ENCODE assay signal across 9 cellular contexts in genomic region chr1:197774691-197775281, GRCh38. TPM values are rescaled to one million over a fixed set of nuclear protein-coding genes. Genes with fewer than 3 reads are reported as not detected.
DNase-seq lines count a peak whose midpoint lies in the region; ATAC-seq, FAIRE-seq and TF ChIP-seq lines count a peak whose summit lies in the region.
"Had no signal": no experiment of that assay in that cellular context is flagged by ENCODE, and none has a peak within 500 bp of the region (broad histone marks: within the 10 kb centered on the region; RNA-seq: fewer than 3 reads in every experiment).

No MANE protein-coding gene starts in this region.

- intact Hi-C loops in CD14-positive monocyte (cut with micrococcal nuclease): loop anchor here (5.0 kb wide), 1 partner anchor 63 kb away; no protein-coding TSS in a partner anchor
- intact Hi-C loops in K562 (cut with micrococcal nuclease): loop anchor here (2.0 to 10.0 kb wide), 3 partner anchors 94 to 220 kb away; no protein-coding TSS in a partner anchor

- no peak for TF ChIP-seq POLR2A in K562 (conservative IDR thresholded peaks at IDR 0.05)

- peak overlapping the region; percentile 83 for H3K27ac ChIP-seq in K562 (ENCODE audit: extremely low read depth, low read depth, low read length)
- H3K27ac ChIP-seq in iPS-20b (ENCODE audit: low read length): no peak overlapping the region

- in situ Hi-C loops in K562 (cut with MboI): no loop called here

- H3K4me3 ChIP-seq in K562 (peak overlapping the region; percentile 71), iPS-20b (ENCODE audit: low read length) (peak overlapping the region; percentile 80)

- no peaks in the 10 kb centered on the region for H3K9me3 Mint-ChIP-seq in CD14-positive monocyte

- no peaks in the 10 kb centered on the region for H4K20me1 ChIP-seq in K562 (replicated peaks; ENCODE audit: control insufficient read depth, insufficient read depth, low read length)

- ATAC-seq in GM19351 (IDR thresholded peaks at IDR 0.05; ENCODE audit: unreplicated experiment) (peak; percentile 26), HG03439 (IDR thresholded peaks at IDR 0.05; ENCODE audit: unreplicated experiment) (peak; percentile 31), K562 (peak; percentile 72)

- H3K36me3 Mint-ChIP-seq in CD14-positive monocyte: peaks cover 0 to 2% of the 10 kb centered on the region in 2 donors

- H3K4me1 ChIP-seq in K562 (replicated peaks in 1 of 2; ENCODE audit: control insufficient read depth in 2 of 2, insufficient read depth in 2 of 2, low read length in 2 of 2) (peaks cover 21 to 36% of the 10 kb centered on the region in 2 experiments), iPS-20b (ENCODE audit: insufficient read depth, low read length) (peaks cover 5% of the 10 kb centered on the region; the same call in 1 of the 2 replicates)

- CTCF ChIA-PET in K562 (lab: Yijun Ruan, JAX; ENCODE audit: low intra/inter-chr PET ratio): no interaction called here

- H3K4me1 Mint-ChIP-seq in CD14-positive monocyte: peaks cover 71% of the 10 kb centered on the region

- TF ChIP-seq EP300 in K562 (IDR thresholded peaks at IDR 0.05; ENCODE audit: low read length): no peak

- no TSS peak for BruUV-seq in K562 (replicated peaks; lab: Mats Ljungman, UMichigan)

- H3K9ac ChIP-seq in K562 (ENCODE audit: insufficient read depth in 1 of 2, low read depth in 2 of 2, low read length in 2 of 2): peak overlapping the region; percentile 83 to 97
- H3K9ac ChIP-seq in iPS-20b (ENCODE audit: low read depth, low read length): peak overlapping the region; percentile 71

- under 1% methylated on average over 36 of the region's 67 CpGs for WGBS in K562 (ENCODE audit: insufficient coverage, low coverage, missing lambda C conversion rate)

- H3K9me3 ChIP-seq in K562 (replicated peaks; ENCODE audit: control insufficient read depth, insufficient read depth, low read depth, low read length): no peaks in the 10 kb centered on the region
- H3K9me3 ChIP-seq in iPS-20b (ENCODE audit: insufficient read depth, low read depth, low read length): no peaks in the 10 kb centered on the region

- POLR2A ChIA-PET in K562 (lab: Yijun Ruan, JAX): interaction anchor here (1.0 to 2.1 kb wide), 3 partner anchors 9 to 193 kb away, joined by 3 to 7 read pairs (median 4); no protein-coding TSS in a partner anchor

- peak overlapping the region; percentile 97 for H2AFZ ChIP-seq in K562 (ENCODE audit: low read depth, low read length)

- peaks cover 38% of the 10 kb centered on the region for H3K79me2 ChIP-seq in K562 (ENCODE audit: control insufficient read depth, insufficient read depth, low read length)

- peak overlapping the region; percentile 84 to 94 for H3K4me3 Mint-ChIP-seq in CD14-positive monocyte

- H3K36me3 ChIP-seq in K562 (ENCODE audit: control insufficient read depth, insufficient read depth, low read length): peaks cover 13% of the 10 kb centered on the region
- no peaks in the 10 kb centered on the region for H3K36me3 ChIP-seq in iPS-20b (ENCODE audit: insufficient read depth, low read depth, low read length)

- no peak for TF ChIP-seq CTCF in CD14-positive monocyte (IDR thresholded peaks at IDR 0.05)
- no peak for TF ChIP-seq CTCF in K562 (IDR thresholded peaks at IDR 0.05 in 2 of 3, conservative IDR thresholded peaks at IDR 0.05 in 1 of 3; ENCODE audit: insufficient read depth in 2 of 3, low read depth in 1 of 3, low read length in 3 of 3)

- DNase-seq in CD14-positive monocyte (ENCODE audit: low spot score): peak; percentile 54
- DNase-seq in T-helper 2 cell: peak in 4 of 5 experiments; percentile 27 to 75 (median 39)
- peak; percentile 69 to 75 (median 73) for DNase-seq in K562 (ENCODE audit: extremely low read depth in 1 of 4, low spot score in 3 of 4)
- DNase-seq in stimulated activated CD4-positive, alpha-beta T cell treated with anti-CD3 and anti-CD28 coated beads, Interleukin-12 subunit alpha, Interleukin-12 subunit beta, amount 100 ng/mL, for 4 hours: peak; percentile 39
- DNase-seq in putamen (ENCODE audit: low spot score): no peak

- H3K27ac Mint-ChIP-seq in CD14-positive monocyte: peak overlapping the region; percentile 42 to 91 (median 82)

- peak overlapping the region; percentile 86 for H3K4me2 ChIP-seq in K562 (ENCODE audit: insufficient read depth, low read length)

- H3K9me1 ChIP-seq in K562 (ENCODE audit: control insufficient read depth, insufficient read depth, low read length): no peaks in the 10 kb centered on the region

- TF ChIP-seq RAD21 in K562 (CRISPR knock-in tag; conservative IDR thresholded peaks at IDR 0.05 in 1 of 2, IDR thresholded peaks at IDR 0.05 in 1 of 2): no peak

- no peak for FAIRE-seq in K562 (lab: Jason Lieb, UNC)
- FAIRE-seq: TTC549 had no signal

- no peaks in the 10 kb centered on the region for H3K27me3 ChIP-seq in K562 (ENCODE audit: control insufficient read depth in 2 of 2, insufficient read depth in 2 of 2, low read length in 2 of 2)
- H3K27me3 ChIP-seq in iPS-20b (ENCODE audit: insufficient read depth, low read length): peaks cover 28% of the 10 kb centered on the region

- peaks cover 0 to 1% (median 0%) of the 10 kb centered on the region in 3 donors for H3K27me3 Mint-ChIP-seq in CD14-positive monocyte (ENCODE audit: low read depth in 3 of 3)

TF ChIP-seq in K562, 482 proteins besides CTCF, POLR2A, EP300 and RAD21 (continues in another document):
- TF ChIP-seq DIDO1 (tag; IDR thresholded peaks at IDR 0.05; ENCODE audit: low read depth) (peak; percentile 39; the same call in 1 of the 2 replicates), ZNF584 (CRISPR knock-in tag; IDR thresholded peaks at IDR 0.05; ENCODE audit: low read depth) (0 out of 2 replicates have a peak, but pooled peaks have one; percentile 26), ZNF408 (CRISPR knock-in tag; IDR thresholded peaks at IDR 0.05; ENCODE audit: low read depth) (no peak), TEAD4 (IDR thresholded peaks at IDR 0.05; ENCODE audit: low read length) (0 out of 2 replicates have a peak, but pooled peaks have one; percentile 10), TEAD4 (CRISPR knock-in tag; IDR thresholded peaks at IDR 0.05; ENCODE audit: borderline replicate concordance) (no peak), HMGN3 (IDR thresholded peaks at IDR 0.05; ENCODE audit: borderline replicate concordance, extremely low read depth, insufficient read length, low read depth, low read length) (peak; percentile 36), RBM25 (IDR thresholded peaks at IDR 0.05; ENCODE audit: low read depth, low read length, severe bottlenecking) (no peak), FOXA3 (CRISPR knock-in tag; conservative IDR thresholded peaks at IDR 0.05 in 1 of 2, IDR thresholded peaks at IDR 0.05 in 1 of 2) (0 out of 4 replicates have a peak, but pooled peaks of 1 of the 2 experiments have one; percentile 14), CTBP1 (IDR thresholded peaks at IDR 0.05; ENCODE audit: borderline replicate concordance) (no peak), ZNF699 (CRISPR knock-in tag; IDR thresholded peaks at IDR 0.05; ENCODE audit: insufficient replicate concordance) (no peak), TFE3 (CRISPR knock-in tag; IDR thresholded peaks at IDR 0.05) (no peak), PHF20 (IDR thresholded peaks at IDR 0.05; ENCODE audit: partially characterized antibody) (peak; percentile 18)

RNA-seq across cellular contexts. Expression of gene DENND1B, which starts 0.5 kb away (rescaled TPM):
- 1 to 10 TPM; 5.7 to 8.2 TPM for polyA plus RNA-seq in CD14-positive monocyte
- 36.5 and 51.3 TPM in 2 replicates for total RNA-seq in K562 (2011; cell fraction: chromatin; rRNA removed; ENCODE audit: low replicate concordance)
- 9.0 and 13.6 TPM in 2 replicates for total RNA-seq in K562 (2011; cell fraction: nucleolus; rRNA removed)
- total RNA-seq in K562 (2011; cell fraction: nucleoplasm; rRNA removed): 24.3 and 35.3 TPM in 2 replicates
- total RNA-seq in K562 (2014; rRNA removed): 4.7 and 6.0 TPM in 2 replicates
- total RNA-seq in K562 (2014; rRNA removed; fragmentation: Illumina TruSeq; extraction: Trizol): 10.7 and 13.0 TPM in 2 replicates
- total RNA-seq in K562 (2015; rRNA removed; fragmentation: Illumina TruSeq; extraction: Trizol): 10.6 and 12.1 TPM in 2 replicates
- 9.1 and 9.3 TPM in 2 replicates for total RNA-seq in K562 (2021)
- 9.3 and 10.3 TPM in 2 replicates for polyA plus RNA-seq in K562 (2011; rRNA removed)
- polyA plus RNA-seq in K562 (2011; cell fraction: cytosol; rRNA removed): 2.1 and 3.7 TPM in 2 replicates
- polyA plus RNA-seq in K562 (2011; cell fraction: nucleus; rRNA removed): 10.5 and 19.6 TPM in 2 replicates
- 4.0 and 4.9 TPM in 2 replicates for polyA plus RNA-seq in K562 (2012)
- polyA plus RNA-seq in K562 (2014; fragmentation: Illumina TruSeq; extraction: Trizol): 7.1 and 7.5 TPM in 2 replicates
- polyA plus RNA-seq in K562 (2014; fragmentation: Nextera tagmentation; extraction: Ambion mirVana): 1 to 10 TPM; 2.1 to 3.3 TPM
- polyA plus RNA-seq in K562 (2014; rRNA removed): 2.9 TPM in 2 replicates
- polyA minus RNA-seq in K562 (2011; rRNA and poly(A)+ RNA removed): 34.2 and 47.7 TPM in 2 replicates
- 5.2 and 7.3 TPM in 2 replicates for polyA minus RNA-seq in K562 (2011; cell fraction: cytosol; rRNA and poly(A)+ RNA removed)
- polyA minus RNA-seq in K562 (2011; cell fraction: nucleus; rRNA and poly(A)+ RNA removed): 30.2 and 68.3 TPM in 2 replicates
